ENCODE assay signal across 34 cellular contexts in the genomic region with DNA sequence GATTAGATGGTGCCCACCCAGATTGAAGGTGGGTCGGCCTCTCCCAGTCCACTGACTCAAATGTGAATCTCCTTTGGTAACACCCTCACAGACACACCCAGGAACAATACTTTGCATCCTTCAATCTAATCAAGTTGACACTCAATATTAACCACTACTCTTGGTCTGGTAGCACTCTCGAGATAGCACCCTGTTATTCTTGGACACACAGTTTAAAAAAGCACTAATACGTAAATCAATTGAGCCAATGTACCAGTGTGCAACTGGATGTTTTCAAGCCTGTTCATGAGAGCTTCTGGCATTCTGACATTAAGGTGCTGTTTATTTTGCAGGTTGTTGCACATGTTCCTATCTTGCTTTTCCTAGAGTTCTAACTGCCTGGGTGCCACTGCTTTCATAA.
"Had no signal": no experiment of that assay in that cellular context is flagged by ENCODE, and none has a peak within 500 bp of the region (broad histone marks: within the 10 kb centered on the region; RNA-seq: fewer than 3 reads in every experiment).

No MANE protein-coding gene starts in this region.

- DNase-seq: Karpas-422, Kasumi-1, MG63, MM.1S, MV-4-11, NCI-H1048, NCI-H1092, NCI-H1092 treated with DMSO at 0.1 percent for 48 hours, NCI-H1105, NCI-H1105 treated with DMSO at 0.1 percent for 48 hours, NCI-H1417, NCI-H1417 treated with DMSO at 0.1 percent for 48 hours, NCI-H1436, NCI-H1436 treated with DMSO at 0.1 percent for 48 hours, NCI-H146, NCI-H1694, NCI-H1694 treated with DMSO at 0.1 percent for 48 hours, NCI-H187, NCI-H187 treated with DMSO at 0.1 percent for 48 hours, NCI-H1930, NCI-H2029, NCI-H2029 treated with DMSO at 0.1 percent for 48 hours, NCI-H2081, NCI-H2081 treated with DMSO at 0.1 percent for 48 hours, NCI-H2107, NCI-H2171, NCI-H2171 treated with DMSO at 0.1 percent for 48 hours, NCI-H2227 treated with DMSO at 0.1 percent for 48 hours, NCI-H226, NCI-H345, NCI-H446, NCI-H446 treated with DMSO at 0.1 percent for 48 hours, NCI-H510A, NCI-H510A treated with DMSO at 0.1 percent for 48 hours had no signal

- H3K27me3 ChIP-seq: MG63 had no signal

- H3K36me3 ChIP-seq: MG63 had no signal

- H3K4me3 ChIP-seq: MG63 had no signal

- H3K9me3 ChIP-seq: MG63 had no signal
